In genomic region chr13:24529478-24529877, GRCh38 we compare ENCODE assay signal across 15 cellular contexts. TPM values are rescaled to one million over a fixed set of nuclear protein-coding genes. Genes with fewer than 3 reads are reported as not detected.
A peak's percentile ranks its signal among the peaks of the same experiment; 100 is the strongest.
DNase-seq lines count a peak whose midpoint lies in the region; ATAC-seq and TF ChIP-seq lines count a peak whose summit lies in the region.
"Had no signal": no experiment of that assay in that cellular context is flagged by ENCODE, and none has a peak within 500 bp of the region (broad histone marks: within the 10 kb centered on the region; RNA-seq: fewer than 3 reads in every experiment).

No MANE protein-coding gene starts in this region.

- H3K27ac Mint-ChIP-seq in WTC11 (no peak overlapping the region), chondrocyte (ENCODE audit: unreplicated experiment) (no peak overlapping the region)
- H3K27ac Mint-ChIP-seq in activated CD8-positive, alpha-beta T cell treated with anti-CD3 and anti-CD28 coated beads for 36 hours: no peak overlapping the region
- H3K27ac Mint-ChIP-seq: CD4-positive, alpha-beta memory T cell; HFFc6 had no signal

- H3K36me3 ChIP-seq in HUES48 (ENCODE audit: control insufficient read depth, insufficient read depth, low read length) (no peaks in the 10 kb centered on the region), iPS-20b (ENCODE audit: insufficient read depth, low read depth, low read length) (no peaks in the 10 kb centered on the region)
- H3K36me3 ChIP-seq: HAP-1 had no signal

- POLR2A ChIA-PET in WTC11 (lab: Charles Lee): no interaction called here
- POLR2A ChIA-PET in activated CD8-positive, alpha-beta T cell treated with anti-CD3 and anti-CD28 coated beads for 36 hours (lab: Charles Lee): no interaction called here

- ATAC-seq in WTC11: peak; percentile 58
- no peak for ATAC-seq in activated CD8-positive, alpha-beta T cell treated with anti-CD3 and anti-CD28 coated beads for 36 hours

- H3K4me1 Mint-ChIP-seq in WTC11 (peaks cover 33% of the 10 kb centered on the region), chondrocyte (ENCODE audit: low read depth) (no peaks in the 10 kb centered on the region)
- H3K4me1 Mint-ChIP-seq in activated CD8-positive, alpha-beta T cell treated with anti-CD3 and anti-CD28 coated beads for 36 hours (ENCODE audit: low read depth): no peaks in the 10 kb centered on the region
- H3K4me1 Mint-ChIP-seq: CD4-positive, alpha-beta memory T cell had no signal

- H3K9me3 ChIP-seq in HUES48 (ENCODE audit: control insufficient read depth, insufficient read depth, low read length) (no peaks in the 10 kb centered on the region), iPS-20b (ENCODE audit: insufficient read depth, low read depth, low read length) (no peaks in the 10 kb centered on the region)
- H3K9me3 ChIP-seq: HAP-1 had no signal

- CTCF ChIA-PET in WTC11 (lab: Charles Lee): interaction anchor here (0.5 to 1.8 kb wide), 5 partner anchors 10 to 24 kb away, joined by 3 to 8 read pairs (median 5); no protein-coding TSS in a partner anchor
- CTCF ChIA-PET in activated CD8-positive, alpha-beta T cell treated with anti-CD3 and anti-CD28 coated beads for 36 hours (lab: Charles Lee): interaction anchor here (1.1 kb wide), 1 partner anchor 9 kb away, joined by 3 read pairs; no protein-coding TSS in a partner anchor

- no peak overlapping the region for H3K9ac ChIP-seq in HUES48 (ENCODE audit: low read depth, low read length)
- peak overlapping the region; percentile 8; the same call in 1 of the 2 replicates for H3K9ac ChIP-seq in iPS-20b (ENCODE audit: low read depth, low read length)

- H3K36me3 Mint-ChIP-seq in WTC11: peaks cover 5% of the 10 kb centered on the region; the same call in 1 of the 2 replicates
- H3K36me3 Mint-ChIP-seq in chondrocyte (ENCODE audit: low read depth): no peaks in the 10 kb centered on the region
- H3K36me3 Mint-ChIP-seq in activated CD8-positive, alpha-beta T cell treated with anti-CD3 and anti-CD28 coated beads for 36 hours (ENCODE audit: low read depth): no peaks in the 10 kb centered on the region
- H3K36me3 Mint-ChIP-seq: CD4-positive, alpha-beta memory T cell had no signal

- intact Hi-C loops in activated CD8-positive, alpha-beta T cell treated with anti-CD3 and anti-CD28 coated beads for 36 hours (cut with micrococcal nuclease): no loop called here

- H3K9me3 Mint-ChIP-seq in WTC11: peaks cover 26% of the 10 kb centered on the region
- peaks cover 2% of the 10 kb centered on the region for H3K9me3 Mint-ChIP-seq in chondrocyte (ENCODE audit: low read depth)
- no peaks in the 10 kb centered on the region for H3K9me3 Mint-ChIP-seq in activated CD8-positive, alpha-beta T cell treated with anti-CD3 and anti-CD28 coated beads for 36 hours
- H3K9me3 Mint-ChIP-seq: CD4-positive, alpha-beta memory T cell; HFFc6 had no signal

- DNase-seq in WTC11 (ENCODE audit: low spot score) (no peak), chondrocyte (ENCODE audit: low spot score) (no peak)
- DNase-seq in activated CD8-positive, alpha-beta T cell treated with anti-CD3 and anti-CD28 coated beads for 36 hours: no peak
- DNase-seq in activated CD4-positive, CD25-positive, alpha-beta regulatory T cell treated with anti-CD3 and anti-CD28 coated beads, Interleukin-2, amount 50 U/mL, for 72 hours: no peak
- DNase-seq: C1 segment of cervical spinal cord; Calu3; CD4-positive, alpha-beta memory T cell; COR-L47; DMS53; DMS79 treated with DMSO at 0.1 percent for 48 hours; GF-D8; HFFc6 had no signal

- H3K4me3 ChIP-seq in HUES48 (ENCODE audit: low read depth, low read length): no peak overlapping the region
- peak overlapping the region; percentile 14; the same call in 1 of the 2 replicates for H3K4me3 ChIP-seq in iPS-20b (ENCODE audit: low read length)
- H3K4me3 ChIP-seq: HAP-1 had no signal

- H3K27me3 Mint-ChIP-seq in WTC11 (ENCODE audit: low read depth): no peaks in the 10 kb centered on the region
- H3K27me3 Mint-ChIP-seq in chondrocyte (ENCODE audit: low read depth): peaks cover 40% of the 10 kb centered on the region
- peaks cover 38% of the 10 kb centered on the region for H3K27me3 Mint-ChIP-seq in activated CD8-positive, alpha-beta T cell treated with anti-CD3 and anti-CD28 coated beads for 36 hours

- TF ChIP-seq CTCF in WTC11 (IDR thresholded peaks at IDR 0.05) (no peak), chondrocyte (IDR thresholded peaks at IDR 0.05) (no peak)
- no peak for TF ChIP-seq CTCF in activated CD8-positive, alpha-beta T cell treated with anti-CD3 and anti-CD28 coated beads for 36 hours (IDR thresholded peaks at IDR 0.05)

- H3K4me1 ChIP-seq in HUES48 (ENCODE audit: control insufficient read depth, insufficient read depth, low read length): peaks cover 22% of the 10 kb centered on the region
- H3K4me1 ChIP-seq in iPS-20b (ENCODE audit: insufficient read depth, low read length): peaks cover 8% of the 10 kb centered on the region; the same call in 1 of the 2 replicates
- H3K4me1 ChIP-seq: HAP-1 had no signal

- H3K4me3 Mint-ChIP-seq in WTC11 (no peak overlapping the region), chondrocyte (ENCODE audit: unreplicated experiment) (no peak overlapping the region)
- H3K4me3 Mint-ChIP-seq in activated CD8-positive, alpha-beta T cell treated with anti-CD3 and anti-CD28 coated beads for 36 hours: no peak overlapping the region
- H3K4me3 Mint-ChIP-seq: CD4-positive, alpha-beta memory T cell; HFFc6 had no signal

- H3K27ac ChIP-seq in HUES48 (ENCODE audit: low read depth, low read length) (peak overlapping the region; percentile 34), iPS-20b (ENCODE audit: low read length) (peak overlapping the region; percentile 23)

- H3K27me3 ChIP-seq in HUES48 (ENCODE audit: control insufficient read depth, insufficient read depth, low read length): no peaks in the 10 kb centered on the region
- H3K27me3 ChIP-seq in iPS-20b (ENCODE audit: insufficient read depth, low read length): no peaks in the 10 kb centered on the region

TF ChIP-seq in WTC11, 78 proteins besides CTCF, POLR2A, EP300 and RAD21:
- TF ChIP-seq ZNF219 (CRISPR knock-in tag; IDR thresholded peaks at IDR 0.05; ENCODE audit: borderline replicate concordance): no peak
- TF ChIP-seq SMAD4 (CRISPR knock-in tag; IDR thresholded peaks at IDR 0.05): no peak
- TF ChIP-seq ZNF232 (CRISPR knock-in tag; IDR thresholded peaks at IDR 0.05): no peak
- TF ChIP-seq KAT7 (CRISPR knock-in tag; IDR thresholded peaks at IDR 0.05; ENCODE audit: borderline replicate concordance): no peak
- TF ChIP-seq CREM (CRISPR knock-in tag; IDR thresholded peaks at IDR 0.05): no peak
- no peak for TF ChIP-seq IRF2 (CRISPR knock-in tag; IDR thresholded peaks at IDR 0.05; ENCODE audit: borderline replicate concordance, low read depth)

RNA-seq across cellular contexts. Expression of gene PARP4, which starts 16.9 kb away (rescaled TPM):
- total RNA-seq in WTC11 (2021) (30.0 to 32.0 TPM (median 30.7 TPM) in 3 replicates), chondrocyte (35.7 to 44.9 TPM (median 35.8 TPM) in 3 replicates)
- 10 to 100 TPM; 20.4 to 22.4 TPM for total RNA-seq in activated CD8-positive, alpha-beta T cell treated with anti-CD3 and anti-CD28 coated beads for 36 hours
